Comparison of ENCODE assay signal across 1 cellular context in the genomic region with DNA sequence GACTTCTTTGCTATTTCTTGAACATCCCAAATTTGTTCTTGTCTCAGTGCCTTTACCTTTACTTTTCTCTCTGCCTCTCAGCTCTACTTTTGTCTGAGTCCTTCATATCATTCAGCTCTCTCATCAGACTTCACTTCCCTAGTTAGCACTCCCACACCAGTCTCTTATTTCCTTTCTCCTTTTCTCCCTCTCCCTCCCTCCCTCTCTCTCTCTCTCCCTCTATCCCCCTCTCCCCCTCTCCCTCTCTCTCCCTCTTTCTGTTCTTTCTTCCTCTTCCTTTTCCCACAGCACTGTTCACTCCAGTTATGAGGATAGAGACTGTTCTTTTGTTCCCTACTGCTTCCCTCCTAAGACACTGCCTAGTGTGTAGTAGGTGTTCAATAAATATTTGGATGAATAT.
TF ChIP-seq lines count a peak whose summit lies in the region.

No MANE protein-coding gene starts in this region.

TF ChIP-seq in A549, 52 proteins besides CTCF, POLR2A, EP300 and RAD21 (continued from another document):
- TF ChIP-seq, protein P1, sequence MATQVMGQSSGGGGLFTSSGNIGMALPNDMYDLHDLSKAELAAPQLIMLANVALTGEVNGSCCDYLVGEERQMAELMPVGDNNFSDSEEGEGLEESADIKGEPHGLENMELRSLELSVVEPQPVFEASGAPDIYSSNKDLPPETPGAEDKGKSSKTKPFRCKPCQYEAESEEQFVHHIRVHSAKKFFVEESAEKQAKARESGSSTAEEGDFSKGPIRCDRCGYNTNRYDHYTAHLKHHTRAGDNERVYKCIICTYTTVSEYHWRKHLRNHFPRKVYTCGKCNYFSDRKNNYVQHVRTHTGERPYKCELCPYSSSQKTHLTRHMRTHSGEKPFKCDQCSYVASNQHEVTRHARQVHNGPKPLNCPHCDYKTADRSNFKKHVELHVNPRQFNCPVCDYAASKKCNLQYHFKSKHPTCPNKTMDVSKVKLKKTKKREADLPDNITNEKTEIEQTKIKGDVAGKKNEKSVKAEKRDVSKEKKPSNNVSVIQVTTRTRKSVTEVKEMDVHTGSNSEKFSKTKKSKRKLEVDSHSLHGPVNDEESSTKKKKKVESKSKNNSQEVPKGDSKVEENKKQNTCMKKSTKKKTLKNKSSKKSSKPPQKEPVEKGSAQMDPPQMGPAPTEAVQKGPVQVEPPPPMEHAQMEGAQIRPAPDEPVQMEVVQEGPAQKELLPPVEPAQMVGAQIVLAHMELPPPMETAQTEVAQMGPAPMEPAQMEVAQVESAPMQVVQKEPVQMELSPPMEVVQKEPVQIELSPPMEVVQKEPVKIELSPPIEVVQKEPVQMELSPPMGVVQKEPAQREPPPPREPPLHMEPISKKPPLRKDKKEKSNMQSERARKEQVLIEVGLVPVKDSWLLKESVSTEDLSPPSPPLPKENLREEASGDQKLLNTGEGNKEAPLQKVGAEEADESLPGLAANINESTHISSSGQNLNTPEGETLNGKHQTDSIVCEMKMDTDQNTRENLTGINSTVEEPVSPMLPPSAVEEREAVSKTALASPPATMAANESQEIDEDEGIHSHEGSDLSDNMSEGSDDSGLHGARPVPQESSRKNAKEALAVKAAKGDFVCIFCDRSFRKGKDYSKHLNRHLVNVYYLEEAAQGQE (IDR thresholded peaks at IDR 0.05), result no peak
